15 cellular contexts compared by ENCODE assay signal in genomic region chr9:35515766-35516165, GRCh38. TPM values are rescaled to one million over a fixed set of nuclear protein-coding genes. Genes with fewer than 3 reads are reported as not detected.
DNase-seq lines count a peak whose midpoint lies in the region; FAIRE-seq and TF ChIP-seq lines count a peak whose summit lies in the region.
"Had no signal": no experiment of that assay in that cellular context is flagged by ENCODE, and none has a peak within 500 bp of the region (broad histone marks: within the 10 kb centered on the region; RNA-seq: fewer than 3 reads in every experiment).

No MANE protein-coding gene starts in this region.

- dilution Hi-C loops in endothelial cell of umbilical vein (cut with MboI; ENCODE audit: extremely low pct_ligation_motif_present, low sequenced_read_pairs) = no loop called here

- H3K27me3 ChIP-seq in cardiac muscle cell = no peaks in the 10 kb centered on the region
- H3K27me3 ChIP-seq in endothelial cell of umbilical vein (ENCODE audit: control insufficient read depth in 2 of 2, insufficient read depth in 2 of 2, low read length in 2 of 2) = no peaks in the 10 kb centered on the region
- no peaks in the 10 kb centered on the region for H3K27me3 ChIP-seq in vagina
- H3K27me3 ChIP-seq: spleen had no signal

- H3K9me1 ChIP-seq in endothelial cell of umbilical vein (replicated peaks; ENCODE audit: control insufficient read depth, extremely low read depth, insufficient read depth, low read length) = no peaks in the 10 kb centered on the region

- no peaks in the 10 kb centered on the region for H3K36me3 Mint-ChIP-seq in nephron (ENCODE audit: low read depth)
- H3K36me3 Mint-ChIP-seq: natural killer cell had no signal

- peaks cover 62% of the 10 kb centered on the region for H3K79me2 ChIP-seq in endothelial cell of umbilical vein (ENCODE audit: control insufficient read depth, insufficient read depth, low read length)

- H3K4me2 ChIP-seq in endothelial cell of umbilical vein (ENCODE audit: insufficient read depth, low read length) = peak overlapping the region; percentile 60

- no peak overlapping the region for H3K4me3 Mint-ChIP-seq in nephron
- H3K4me3 Mint-ChIP-seq: natural killer cell had no signal

- no peaks in the 10 kb centered on the region for H3K9me3 ChIP-seq in cardiac muscle cell (ENCODE audit: low read depth)
- no peaks in the 10 kb centered on the region for H3K9me3 ChIP-seq in endothelial cell of umbilical vein (replicated peaks; ENCODE audit: control insufficient read depth, insufficient read depth, low read length)
- no peaks in the 10 kb centered on the region for H3K9me3 ChIP-seq in vagina
- H3K9me3 ChIP-seq: spleen had no signal

- POLR2A ChIA-PET in endothelial cell of umbilical vein (lab: Charles Lee) = no interaction called here

- CTCF ChIA-PET in endothelial cell of umbilical vein (lab: Charles Lee) = interaction anchor here (0.9 to 2.6 kb wide), 5 partner anchors 9 to 37 kb away, joined by 3 to 19 read pairs (median 6); partner anchors contain the start of gene RUSC2

- peak overlapping the region; percentile 89 to 96 (median 93) for H3K27ac Mint-ChIP-seq in nephron
- H3K27ac Mint-ChIP-seq: natural killer cell had no signal

- H3K4me3 ChIP-seq in cardiac muscle cell (no peak overlapping the region), endothelial cell of umbilical vein (replicated peaks in 1 of 3; ENCODE audit: insufficient read depth in 1 of 3, low read depth in 1 of 3, low read length in 3 of 3) (no peak overlapping the region), vagina (no peak overlapping the region)
- H3K4me3 ChIP-seq: spleen had no signal

- DNase-seq in cardiac muscle cell (ENCODE audit: low read depth in 1 of 2, low spot score in 1 of 2) = peak in 1 of 2 donors; percentile 51
- DNase-seq in cardiac septum (ENCODE audit: low spot score) = no peak
- no peak for DNase-seq in endothelial cell of umbilical vein (ENCODE audit: low read depth, low spot score)
- no peak for DNase-seq in vagina (ENCODE audit: extremely low spot score in 2 of 2)
- DNase-seq in HPDE6-E6E7 (ENCODE audit: extremely low spot score) = no peak
- no peak for DNase-seq in activated gamma-delta T cell treated with Interleukin-2 at 50 U/mL for 16 hours
- no peak for DNase-seq in GM19238 (ENCODE audit: insufficient read length, low spot score)
- DNase-seq: activated CD8-positive, alpha-beta memory T cell treated with anti-CD3 and anti-CD28 coated beads for 24 hours; cortex of kidney; foreskin melanocyte; natural killer cell; NCI-H1417 treated with DMSO at 0.1 percent for 48 hours; spleen had no signal

- no peaks in the 10 kb centered on the region for H3K9me3 Mint-ChIP-seq in nephron
- H3K9me3 Mint-ChIP-seq: natural killer cell had no signal

- H3K27me3 Mint-ChIP-seq in nephron (ENCODE audit: low read depth) = no peaks in the 10 kb centered on the region

- peaks cover 75% of the 10 kb centered on the region for H3K4me1 Mint-ChIP-seq in nephron
- H3K4me1 Mint-ChIP-seq: natural killer cell had no signal

- TF ChIP-seq POLR2A in endothelial cell of umbilical vein (IDR thresholded peaks at IDR 0.05; ENCODE audit: low read depth, low read length) = no peak
- TF ChIP-seq POLR2A in vagina (IDR thresholded peaks at IDR 0.05) = no peak

- H2AFZ ChIP-seq in endothelial cell of umbilical vein (ENCODE audit: low read depth, low read length) = no peak overlapping the region

- H3K36me3 ChIP-seq in cardiac muscle cell = no peaks in the 10 kb centered on the region
- peaks cover 0 to 2% of the 10 kb centered on the region in 2 experiments for H3K36me3 ChIP-seq in endothelial cell of umbilical vein (ENCODE audit: control insufficient read depth in 2 of 2, extremely low read depth in 1 of 2, insufficient read depth in 2 of 2, low read length in 2 of 2)
- H3K36me3 ChIP-seq in vagina = no peaks in the 10 kb centered on the region
- H3K36me3 ChIP-seq: spleen had no signal

- H3K4me1 ChIP-seq in cardiac muscle cell (ENCODE audit: low read depth) = peaks cover 41% of the 10 kb centered on the region
- H3K4me1 ChIP-seq in endothelial cell of umbilical vein (ENCODE audit: control insufficient read depth, extremely low read depth, insufficient read depth, low read length) = peaks cover 65% of the 10 kb centered on the region
- H3K4me1 ChIP-seq in vagina = peaks cover 74% of the 10 kb centered on the region

- FAIRE-seq in endothelial cell of umbilical vein (lab: Jason Lieb, UNC) = no peak
- FAIRE-seq: islet of Langerhans had no signal

- TF ChIP-seq CTCF in cardiac muscle cell (IDR thresholded peaks at IDR 0.05; ENCODE audit: low read depth, low read length) (no peak), endothelial cell of umbilical vein (IDR thresholded peaks at IDR 0.05; ENCODE audit: extremely low read depth in 1 of 2, insufficient read depth in 1 of 2, low read depth in 1 of 2, low read length in 2 of 2) (no peak), nephron (IDR thresholded peaks at IDR 0.05; ENCODE audit: unreplicated experiment in 3 of 3) (no peak), vagina (IDR thresholded peaks at IDR 0.05) (no peak)

- peak overlapping the region; percentile 66 for H3K9ac ChIP-seq in endothelial cell of umbilical vein (replicated peaks; ENCODE audit: extremely low read depth, insufficient read depth, low read length)

- H4K20me1 ChIP-seq in endothelial cell of umbilical vein (replicated peaks; ENCODE audit: control insufficient read depth, extremely low read depth, insufficient read depth, low read length) = no peaks in the 10 kb centered on the region

- no TSS peak for BruUV-seq in endothelial cell of umbilical vein (replicated peaks; lab: Mats Ljungman, UMichigan)

- H3K27ac ChIP-seq in cardiac muscle cell (peak overlapping the region; percentile 93), endothelial cell of umbilical vein (ENCODE audit: insufficient read depth, low read depth, low read length) (peak overlapping the region; percentile 99), vagina (peak overlapping the region; percentile 68)

- intact Hi-C loops in cardiac septum (cut with DNase I) (no loop called here), endothelial cell of umbilical vein (cut with micrococcal nuclease) (no loop called here), vagina (cut with DNase I) (no loop called here)

TF ChIP-seq in endothelial cell of umbilical vein, 7 proteins besides CTCF, POLR2A, EP300 and RAD21:
- TF ChIP-seq GATA2 (IDR thresholded peaks at IDR 0.05; ENCODE audit: insufficient read depth, insufficient read length, low read depth, low read length) = no peak
- no peak for TF ChIP-seq MYC (IDR thresholded peaks at IDR 0.05; ENCODE audit: low read depth, low read length)
- TF ChIP-seq POLR2AphosphoS5 (IDR thresholded peaks at IDR 0.05; ENCODE audit: insufficient read depth, low read depth, low read length) = no peak
- TF ChIP-seq MAX (IDR thresholded peaks at IDR 0.05; ENCODE audit: insufficient read depth, insufficient read length) = no peak
- no peak for TF ChIP-seq JUN (IDR thresholded peaks at IDR 0.05; ENCODE audit: borderline replicate concordance, insufficient read depth, insufficient read length, low read depth)
- TF ChIP-seq EZH2 (IDR thresholded peaks at IDR 0.05; ENCODE audit: borderline replicate concordance, low read depth, low read length, severe bottlenecking) = no peak
- TF ChIP-seq FOS (IDR thresholded peaks at IDR 0.05; ENCODE audit: borderline replicate concordance, insufficient read depth, low read length) = no peak

RNA-seq across cellular contexts. Expression of gene RUSC2, which starts 25.9 kb away (rescaled TPM):
- total RNA-seq in cardiac muscle cell (18.7 and 25.3 TPM in 2 replicates), cardiac septum (44.5 TPM), endothelial cell of umbilical vein (46.2 and 52.1 TPM in 2 replicates), vagina (18.9 TPM)
- polyA plus RNA-seq in cardiac muscle cell (13.8 and 18.7 TPM in 2 replicates), endothelial cell of umbilical vein (26.1 and 29.9 TPM in 2 replicates)
- polyA plus RNA-seq in endothelial cell of umbilical vein (2011; cell fraction: cytosol; rRNA removed) = 17.3 and 22.6 TPM in 2 replicates
- polyA plus RNA-seq in endothelial cell of umbilical vein (2011; cell fraction: nucleus; rRNA removed) = 63.2 and 68.8 TPM in 2 replicates
- 19.2 and 22.1 TPM in 2 replicates for polyA plus RNA-seq in endothelial cell of umbilical vein (2012)
- 63.2 and 73.2 TPM in 2 replicates for polyA minus RNA-seq in endothelial cell of umbilical vein
- 9.9 TPM for polyA minus RNA-seq in endothelial cell of umbilical vein (2011; cell fraction: cytosol; rRNA and poly(A)+ RNA removed)
- 34.4 and 34.6 TPM in 2 replicates for polyA minus RNA-seq in endothelial cell of umbilical vein (2011; cell fraction: nucleus; rRNA and poly(A)+ RNA removed)
